Comparison of ENCODE assay signal across 12 cellular contexts in the genomic region with DNA sequence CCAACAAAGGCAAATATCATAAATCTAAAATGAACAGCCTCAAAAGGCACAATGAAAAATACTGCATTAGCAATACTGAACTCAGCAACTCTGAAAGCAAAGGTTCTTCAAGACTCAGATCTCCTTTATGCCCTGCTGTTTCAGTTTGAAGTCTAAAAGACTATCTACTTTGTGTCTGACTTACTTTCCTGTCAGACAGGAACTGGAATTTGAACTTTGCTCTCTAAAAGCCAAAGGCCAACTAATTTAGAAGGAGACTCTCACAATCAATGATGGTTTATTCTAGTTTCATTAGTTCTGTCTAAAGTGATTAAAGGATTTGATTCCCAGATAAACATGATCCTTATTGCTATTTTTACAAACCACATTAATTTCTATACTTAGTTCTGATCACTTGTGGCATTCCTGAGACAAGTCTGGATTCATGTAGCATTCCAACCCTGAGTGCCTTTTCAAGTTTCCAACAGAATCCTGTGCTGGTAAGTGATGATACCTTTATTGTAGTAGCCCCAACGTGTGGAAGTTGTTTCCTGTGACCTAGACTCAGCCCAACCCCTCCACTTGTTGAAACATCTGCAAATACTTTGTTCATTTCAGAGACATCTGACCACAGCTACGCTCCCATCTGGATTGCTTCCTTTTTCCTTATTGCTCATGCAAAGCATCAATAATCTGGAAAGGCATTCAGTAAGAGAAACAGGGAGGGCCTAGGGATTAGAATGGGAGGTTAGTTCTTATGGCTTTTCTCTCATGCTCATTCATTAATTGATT. TPM values are rescaled to one million over a fixed set of nuclear protein-coding genes. Genes with fewer than 3 reads are reported as not detected.
A peak's percentile ranks its signal among the peaks of the same experiment; 100 is the strongest.
DNase-seq lines count a peak whose midpoint lies in the region; ATAC-seq, FAIRE-seq and TF ChIP-seq lines count a peak whose summit lies in the region.
"Had no signal": no experiment of that assay in that cellular context is flagged by ENCODE, and none has a peak within 500 bp of the region (broad histone marks: within the 10 kb centered on the region; RNA-seq: fewer than 3 reads in every experiment).

No MANE protein-coding gene starts in this region.

- peak; percentile 62 for DNase-seq in BJ (ENCODE audit: low read depth)
- peak; percentile 40 to 46 for DNase-seq in HL-60 (ENCODE audit: low read depth in 1 of 2, low spot score in 1 of 2)
- peak; percentile 89 for DNase-seq in astrocyte (ENCODE audit: low read depth)
- peak; percentile 98 for DNase-seq in keratinocyte (ENCODE audit: low read depth, low spot score)
- DNase-seq in vagina (ENCODE audit: extremely low spot score in 2 of 2) = no peak
- DNase-seq in OCI-M2 (lab: John Stamatoyannopoulos, UW; ENCODE audit: unreplicated experiment) = no peak
- DNase-seq: CD8-positive, alpha-beta T cell; NCI-H748 treated with DMSO at 0.1 percent for 48 hours had no signal

- peaks cover 41% of the 10 kb centered on the region for H3K4me1 ChIP-seq in astrocyte (ENCODE audit: insufficient read depth, low read length)
- peaks cover 69% of the 10 kb centered on the region for H3K4me1 ChIP-seq in keratinocyte (ENCODE audit: control insufficient read depth, extremely low read depth, insufficient read depth, low read length)
- H3K4me1 ChIP-seq in vagina = peaks cover 10% of the 10 kb centered on the region

- peaks cover 38% of the 10 kb centered on the region for H3K4me1 Mint-ChIP-seq in astrocyte (ENCODE audit: low read depth, unreplicated experiment)

- intact Hi-C loops in vagina (cut with DNase I) = no loop called here

- ATAC-seq in GM19328 (IDR thresholded peaks at IDR 0.05; ENCODE audit: unreplicated experiment) (no peak), HG02885 (IDR thresholded peaks at IDR 0.05; ENCODE audit: poor library complexity, unreplicated experiment) (no peak)
- ATAC-seq: CD8-positive, alpha-beta T cell had no signal

- no peaks in the 10 kb centered on the region for H3K9me3 ChIP-seq in astrocyte (ENCODE audit: insufficient read depth, low read depth, low read length)
- no peaks in the 10 kb centered on the region for H3K9me3 ChIP-seq in keratinocyte (ENCODE audit: control insufficient read depth, low read depth, low read length)
- H3K9me3 ChIP-seq in vagina = no peaks in the 10 kb centered on the region
- H3K9me3 ChIP-seq: right atrium auricular region had no signal

- H3K79me2 ChIP-seq in astrocyte (ENCODE audit: insufficient read depth, low read length) = no peaks in the 10 kb centered on the region
- peaks cover 33% of the 10 kb centered on the region for H3K79me2 ChIP-seq in keratinocyte (ENCODE audit: control insufficient read depth, insufficient read depth, low read length)

- dilution Hi-C loops in keratinocyte (cut with MboI; ENCODE audit: extremely low pct_ligation_motif_present, low sequenced_read_pairs) = no loop called here

- peak overlapping the region; percentile 28 for H3K4me3 Mint-ChIP-seq in astrocyte (ENCODE audit: unreplicated experiment)
- H3K4me3 Mint-ChIP-seq: CD8-positive, alpha-beta T cell; memory B cell had no signal

- no peak for TF ChIP-seq POLR2A in vagina (IDR thresholded peaks at IDR 0.05)

- H3K36me3 Mint-ChIP-seq in astrocyte (ENCODE audit: low read depth, unreplicated experiment) = no peaks in the 10 kb centered on the region

- H3K27ac ChIP-seq in HL-60 (replicated peaks) = peak overlapping the region; percentile 70
- H3K27ac ChIP-seq in astrocyte (ENCODE audit: low read depth, low read length) = peak overlapping the region; percentile 62
- H3K27ac ChIP-seq in keratinocyte (ENCODE audit: control insufficient read depth, insufficient read depth, low read length) = peak overlapping the region; percentile 99
- H3K27ac ChIP-seq in vagina = no peak overlapping the region
- H3K27ac ChIP-seq: right atrium auricular region had no signal

- POLR2A ChIA-PET in BJ (lab: Charles Lee) = no interaction called here

- H3K4me3 ChIP-seq in BJ (ENCODE audit: low read depth, low read length) = no peak overlapping the region
- no peak overlapping the region for H3K4me3 ChIP-seq in HL-60 (replicated peaks; ENCODE audit: insufficient read depth, low read length)
- H3K4me3 ChIP-seq in astrocyte (ENCODE audit: insufficient read depth, low read depth, low read length) = no peak overlapping the region
- no peak overlapping the region for H3K4me3 ChIP-seq in keratinocyte (ENCODE audit: control insufficient read depth in 2 of 3, extremely low read depth in 1 of 3, insufficient read depth in 2 of 3, low read depth in 1 of 3, low read length in 3 of 3)
- no peak overlapping the region for H3K4me3 ChIP-seq in vagina
- H3K4me3 ChIP-seq: right atrium auricular region had no signal

- H3K27ac Mint-ChIP-seq in astrocyte (ENCODE audit: unreplicated experiment) = peak overlapping the region; percentile 44
- H3K27ac Mint-ChIP-seq: CD8-positive, alpha-beta T cell; memory B cell had no signal

- no peaks in the 10 kb centered on the region for H3K9me1 ChIP-seq in keratinocyte (ENCODE audit: control insufficient read depth, extremely low read depth, insufficient read depth, low read length)

- no peak overlapping the region for H2AFZ ChIP-seq in astrocyte (ENCODE audit: low read depth, low read length)
- H2AFZ ChIP-seq in keratinocyte (ENCODE audit: control insufficient read depth, low read length) = no peak overlapping the region

- peaks cover 2% of the 10 kb centered on the region for H3K9me3 Mint-ChIP-seq in astrocyte (ENCODE audit: unreplicated experiment)

- H3K9ac ChIP-seq in astrocyte (ENCODE audit: low read length) = peak overlapping the region; percentile 23
- peak overlapping the region; percentile 73 for H3K9ac ChIP-seq in keratinocyte (ENCODE audit: control insufficient read depth, extremely low read depth, insufficient read depth, low read length)

- H3K4me2 ChIP-seq in astrocyte (ENCODE audit: low read length) (peak overlapping the region; percentile 33), keratinocyte (ENCODE audit: control insufficient read depth, extremely low read depth, insufficient read depth, low read depth, low read length) (peak overlapping the region; percentile 78)

- H3K36me3 ChIP-seq in BJ (ENCODE audit: control insufficient read depth, insufficient read depth, low read length) = no peaks in the 10 kb centered on the region
- no peaks in the 10 kb centered on the region for H3K36me3 ChIP-seq in astrocyte (ENCODE audit: insufficient read depth, low read length)
- peaks cover 0 to 5% of the 10 kb centered on the region in 2 experiments for H3K36me3 ChIP-seq in keratinocyte (ENCODE audit: control insufficient read depth in 2 of 2, extremely low read depth in 1 of 2, insufficient read depth in 2 of 2, low read length in 2 of 2)
- no peaks in the 10 kb centered on the region for H3K36me3 ChIP-seq in vagina
- H3K36me3 ChIP-seq: right atrium auricular region had no signal

- H4K20me1 ChIP-seq in astrocyte (ENCODE audit: insufficient read depth, low read length) = no peaks in the 10 kb centered on the region
- no peaks in the 10 kb centered on the region for H4K20me1 ChIP-seq in keratinocyte (ENCODE audit: control insufficient read depth, extremely low read depth, insufficient read depth, low read length)

- H3K27me3 ChIP-seq in BJ (ENCODE audit: control insufficient read depth, insufficient read depth, low read length) (no peaks in the 10 kb centered on the region), HL-60 (ENCODE audit: insufficient read depth, poor library complexity, severe bottlenecking) (no peaks in the 10 kb centered on the region), astrocyte (ENCODE audit: insufficient read depth, low read length) (no peaks in the 10 kb centered on the region), keratinocyte (ENCODE audit: control insufficient read depth, extremely low read depth, insufficient read depth, low read length) (no peaks in the 10 kb centered on the region), vagina (no peaks in the 10 kb centered on the region)
- H3K27me3 ChIP-seq: right atrium auricular region had no signal

- H3K27me3 Mint-ChIP-seq in astrocyte (ENCODE audit: low read depth, unreplicated experiment) = no peaks in the 10 kb centered on the region
- H3K27me3 Mint-ChIP-seq: memory B cell had no signal

- CTCF ChIA-PET in BJ (lab: Yijun Ruan, JAX) = interaction anchor here (0.7 kb wide), 1 partner anchor 59 kb away, joined by 3 read pairs; no protein-coding TSS in a partner anchor

- TF ChIP-seq CTCF in BJ (IDR thresholded peaks at IDR 0.05; ENCODE audit: insufficient read depth, low read depth, low read length) = no peak
- no peak for TF ChIP-seq CTCF in HL-60 (IDR thresholded peaks at IDR 0.05; ENCODE audit: insufficient read depth, low read length)
- no peak for TF ChIP-seq CTCF in astrocyte (IDR thresholded peaks at IDR 0.05; ENCODE audit: insufficient read depth, low read depth, low read length)
- TF ChIP-seq CTCF in keratinocyte (optimal IDR thresholded peaks at IDR 0.05 in 1 of 3, IDR thresholded peaks at IDR 0.05 in 1 of 3, conservative IDR thresholded peaks at IDR 0.05 in 1 of 3; ENCODE audit: extremely low read depth in 1 of 3, insufficient read depth in 2 of 3, low read length in 3 of 3) = no peak
- TF ChIP-seq CTCF in vagina (IDR thresholded peaks at IDR 0.05) = no peak

- FAIRE-seq in astrocyte (lab: Jason Lieb, UNC) (no peak), keratinocyte (lab: Jason Lieb, UNC) (peak; percentile 89)

RNA-seq across cellular contexts. Expression of gene LEKR1, which starts 14.9 kb away (rescaled TPM):
- 0.12 and 0.53 TPM in 2 replicates for polyA plus RNA-seq in BJ (2011; rRNA removed)
- 0.26 and 0.66 TPM in 2 replicates for polyA minus RNA-seq in BJ (2011; rRNA and poly(A)+ RNA removed)
- 0.27 and 0.43 TPM in 2 replicates for total RNA-seq in astrocyte
- 0.14 to 0.63 TPM in 2 of 3 replicates, not detected in the other for polyA plus RNA-seq in keratinocyte
- 0.54 TPM for polyA plus RNA-seq in keratinocyte (2011; ENCODE audit: low read depth)
- polyA plus RNA-seq in keratinocyte (2011; cell fraction: cytosol; rRNA removed) = 0.23 and 0.30 TPM in 2 replicates
- polyA plus RNA-seq in keratinocyte (2011; cell fraction: nucleus; rRNA removed) = 0.12 and 0.36 TPM in 2 replicates
- 0.16 and 0.70 TPM in 2 replicates for polyA plus RNA-seq in keratinocyte (2012; ENCODE audit: low replicate concordance)
- polyA minus RNA-seq in keratinocyte = 0.40 to 0.99 TPM in 2 of 3 replicates, not detected in the other
- polyA minus RNA-seq in keratinocyte (2011; cell fraction: cytosol; rRNA and poly(A)+ RNA removed) = not detected
- 2.4 and 4.9 TPM in 2 replicates for polyA minus RNA-seq in keratinocyte (2011; cell fraction: nucleus; rRNA and poly(A)+ RNA removed)
- not detected for total RNA-seq in vagina

Comparison
In these comparisons a context has a peak if more than half of its experiments do, and no peak if none do; other contexts are left out.
1. DNase-seq: peak in BJ (single experiment), HL-60 (2 of 2), astrocyte (single experiment) and keratinocyte (single experiment); none in vagina (0 of 2) and OCI-M2 (single experiment).